In the genomic region with DNA sequence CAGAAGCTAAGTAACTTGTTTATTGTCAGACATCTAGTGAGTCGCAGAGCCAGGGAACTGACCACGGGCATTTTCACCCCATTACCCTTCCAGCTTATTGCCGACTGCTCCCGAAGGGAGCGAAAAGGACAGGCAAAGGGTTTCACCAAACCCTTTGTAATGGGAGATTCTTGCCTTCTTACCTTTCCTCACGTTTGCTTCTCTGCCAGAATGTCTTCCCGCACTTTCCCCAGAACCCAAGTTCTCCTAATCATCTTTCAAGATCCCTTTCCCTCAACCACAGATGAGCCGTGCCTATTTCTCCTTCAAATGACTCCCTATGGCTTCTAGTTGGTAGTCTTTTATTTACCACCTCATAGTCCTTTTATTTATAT, we compare ENCODE assay signal across 7 cellular contexts. TPM values are rescaled to one million over a fixed set of nuclear protein-coding genes. Genes with fewer than 3 reads are reported as not detected.
A peak's percentile ranks its signal among the peaks of the same experiment; 100 is the strongest.
DNase-seq lines count a peak whose midpoint lies in the region; ATAC-seq and TF ChIP-seq lines count a peak whose summit lies in the region.

No MANE protein-coding gene starts in this region.

- peak overlapping the region; percentile 68 for H3K27ac ChIP-seq in HEK293 (ENCODE audit: extremely low read depth, low read depth, low read length)
- peak overlapping the region; percentile 87 for H3K27ac ChIP-seq in rectal smooth muscle tissue (ENCODE audit: low read depth, low read length)

- 0 out of 3 replicates have a peak, but pooled peaks have one; percentile 2 for ATAC-seq in SK-N-SH treated with all-trans-retinoic acid at 6 μM for 48 hours

- no peaks in the 10 kb centered on the region for H3K4me1 ChIP-seq in HEK293 (ENCODE audit: control insufficient read depth, insufficient read depth, low read length)
- H3K4me1 ChIP-seq in rectal smooth muscle tissue (ENCODE audit: control insufficient read depth, insufficient read depth, low read length): peaks cover 19% of the 10 kb centered on the region

- DNase-seq in fibroblast of the aortic adventitia (ENCODE audit: low read depth) (peak; percentile 11), GF-D8 (lab: John Stamatoyannopoulos, UW) (no peak), CD1c-positive myeloid dendritic cell (ENCODE audit: extremely low spot score) (no peak), NCI-H2171 treated with DMSO at 0.1 percent for 48 hours (lab: John Stamatoyannopoulos, UW) (no peak)

- peak overlapping the region; percentile 87 for H3K4me3 ChIP-seq in HEK293 (ENCODE audit: low read depth, low read length)
- H3K4me3 ChIP-seq in fibroblast of the aortic adventitia (ENCODE audit: low read depth, low read length): peak overlapping the region; percentile 96
- peak overlapping the region; percentile 78 for H3K4me3 ChIP-seq in rectal smooth muscle tissue (ENCODE audit: low read length)

- H3K36me3 ChIP-seq in HEK293 (ENCODE audit: control insufficient read depth in 2 of 2, insufficient read depth in 1 of 2, low read length in 2 of 2): peaks cover 17 to 44% of the 10 kb centered on the region in 2 experiments
- H3K36me3 ChIP-seq in rectal smooth muscle tissue (ENCODE audit: control insufficient read depth, insufficient read depth, low read length): peaks cover 3% of the 10 kb centered on the region

- TF ChIP-seq CTCF in HEK293 (tag by site-specific recombination; IDR thresholded peaks at IDR 0.05) (no peak), fibroblast of the aortic adventitia (IDR thresholded peaks at IDR 0.05; ENCODE audit: insufficient read depth, low read length) (no peak)

- CTCF ChIA-PET in HEK293 (lab: Yijun Ruan, JAX): no interaction called here

- POLR2A ChIA-PET in HEK293 (lab: Yijun Ruan, JAX): interaction anchor here (0.8 to 1.9 kb wide), 4 partner anchors 9 to 80 kb away, joined by 3 to 14 read pairs (median 4); a partner anchor contains a TSS

- H3K27me3 ChIP-seq in rectal smooth muscle tissue (ENCODE audit: control insufficient read depth, insufficient read depth, low read length): no peaks in the 10 kb centered on the region

- H3K9me3 ChIP-seq in HEK293 (ENCODE audit: control insufficient read depth, insufficient read depth, low read depth, low read length): no peaks in the 10 kb centered on the region

- peak overlapping the region; percentile 72 for H3K9ac ChIP-seq in rectal smooth muscle tissue (ENCODE audit: low read length)

TF ChIP-seq in HEK293, 187 proteins besides CTCF, POLR2A, EP300 and RAD21:
- TF ChIP-seq PRDM1 (tag by site-specific recombination; IDR thresholded peaks at IDR 0.05): peak; percentile 46; the same call in 1 of the 2 replicates
- TF ChIP-seq, protein P1, sequence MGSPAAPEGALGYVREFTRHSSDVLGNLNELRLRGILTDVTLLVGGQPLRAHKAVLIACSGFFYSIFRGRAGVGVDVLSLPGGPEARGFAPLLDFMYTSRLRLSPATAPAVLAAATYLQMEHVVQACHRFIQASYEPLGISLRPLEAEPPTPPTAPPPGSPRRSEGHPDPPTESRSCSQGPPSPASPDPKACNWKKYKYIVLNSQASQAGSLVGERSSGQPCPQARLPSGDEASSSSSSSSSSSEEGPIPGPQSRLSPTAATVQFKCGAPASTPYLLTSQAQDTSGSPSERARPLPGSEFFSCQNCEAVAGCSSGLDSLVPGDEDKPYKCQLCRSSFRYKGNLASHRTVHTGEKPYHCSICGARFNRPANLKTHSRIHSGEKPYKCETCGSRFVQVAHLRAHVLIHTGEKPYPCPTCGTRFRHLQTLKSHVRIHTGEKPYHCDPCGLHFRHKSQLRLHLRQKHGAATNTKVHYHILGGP (tag by site-specific recombination; IDR thresholded peaks at IDR 0.05): no peak

TF ChIP-seq in SK-N-SH treated with all-trans-retinoic acid at 6 μM for 48 hours, 23 proteins besides CTCF, POLR2A, EP300 and RAD21:
- TF ChIP-seq, protein P2, sequence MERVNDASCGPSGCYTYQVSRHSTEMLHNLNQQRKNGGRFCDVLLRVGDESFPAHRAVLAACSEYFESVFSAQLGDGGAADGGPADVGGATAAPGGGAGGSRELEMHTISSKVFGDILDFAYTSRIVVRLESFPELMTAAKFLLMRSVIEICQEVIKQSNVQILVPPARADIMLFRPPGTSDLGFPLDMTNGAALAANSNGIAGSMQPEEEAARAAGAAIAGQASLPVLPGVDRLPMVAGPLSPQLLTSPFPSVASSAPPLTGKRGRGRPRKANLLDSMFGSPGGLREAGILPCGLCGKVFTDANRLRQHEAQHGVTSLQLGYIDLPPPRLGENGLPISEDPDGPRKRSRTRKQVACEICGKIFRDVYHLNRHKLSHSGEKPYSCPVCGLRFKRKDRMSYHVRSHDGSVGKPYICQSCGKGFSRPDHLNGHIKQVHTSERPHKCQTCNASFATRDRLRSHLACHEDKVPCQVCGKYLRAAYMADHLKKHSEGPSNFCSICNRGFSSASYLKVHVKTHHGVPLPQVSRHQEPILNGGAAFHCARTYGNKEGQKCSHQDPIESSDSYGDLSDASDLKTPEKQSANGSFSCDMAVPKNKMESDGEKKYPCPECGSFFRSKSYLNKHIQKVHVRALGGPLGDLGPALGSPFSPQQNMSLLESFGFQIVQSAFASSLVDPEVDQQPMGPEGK (CRISPR knock-in tag; IDR thresholded peaks at IDR 0.05; ENCODE audit: borderline replicate concordance): no peak
- TF ChIP-seq, protein P3, sequence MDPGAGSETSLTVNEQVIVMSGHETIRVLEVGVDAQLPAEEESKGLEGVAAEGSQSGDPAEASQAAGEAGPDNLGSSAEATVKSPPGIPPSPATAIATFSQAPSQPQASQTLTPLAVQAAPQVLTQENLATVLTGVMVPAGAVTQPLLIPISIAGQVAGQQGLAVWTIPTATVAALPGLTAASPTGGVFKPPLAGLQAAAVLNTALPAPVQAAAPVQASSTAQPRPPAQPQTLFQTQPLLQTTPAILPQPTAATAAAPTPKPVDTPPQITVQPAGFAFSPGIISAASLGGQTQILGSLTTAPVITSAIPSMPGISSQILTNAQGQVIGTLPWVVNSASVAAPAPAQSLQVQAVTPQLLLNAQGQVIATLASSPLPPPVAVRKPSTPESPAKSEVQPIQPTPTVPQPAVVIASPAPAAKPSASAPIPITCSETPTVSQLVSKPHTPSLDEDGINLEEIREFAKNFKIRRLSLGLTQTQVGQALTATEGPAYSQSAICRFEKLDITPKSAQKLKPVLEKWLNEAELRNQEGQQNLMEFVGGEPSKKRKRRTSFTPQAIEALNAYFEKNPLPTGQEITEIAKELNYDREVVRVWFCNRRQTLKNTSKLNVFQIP (CRISPR knock-in tag; IDR thresholded peaks at IDR 0.05; ENCODE audit: borderline replicate concordance, low read depth): no peak
- TF ChIP-seq TOX (CRISPR knock-in tag; IDR thresholded peaks at IDR 0.05; ENCODE audit: borderline replicate concordance): no peak
- no peak for TF ChIP-seq SNAI2 (CRISPR knock-in tag; IDR thresholded peaks at IDR 0.05)
- no peak for TF ChIP-seq GLIS3 (CRISPR knock-in tag; IDR thresholded peaks at IDR 0.05)
- TF ChIP-seq, protein P4, sequence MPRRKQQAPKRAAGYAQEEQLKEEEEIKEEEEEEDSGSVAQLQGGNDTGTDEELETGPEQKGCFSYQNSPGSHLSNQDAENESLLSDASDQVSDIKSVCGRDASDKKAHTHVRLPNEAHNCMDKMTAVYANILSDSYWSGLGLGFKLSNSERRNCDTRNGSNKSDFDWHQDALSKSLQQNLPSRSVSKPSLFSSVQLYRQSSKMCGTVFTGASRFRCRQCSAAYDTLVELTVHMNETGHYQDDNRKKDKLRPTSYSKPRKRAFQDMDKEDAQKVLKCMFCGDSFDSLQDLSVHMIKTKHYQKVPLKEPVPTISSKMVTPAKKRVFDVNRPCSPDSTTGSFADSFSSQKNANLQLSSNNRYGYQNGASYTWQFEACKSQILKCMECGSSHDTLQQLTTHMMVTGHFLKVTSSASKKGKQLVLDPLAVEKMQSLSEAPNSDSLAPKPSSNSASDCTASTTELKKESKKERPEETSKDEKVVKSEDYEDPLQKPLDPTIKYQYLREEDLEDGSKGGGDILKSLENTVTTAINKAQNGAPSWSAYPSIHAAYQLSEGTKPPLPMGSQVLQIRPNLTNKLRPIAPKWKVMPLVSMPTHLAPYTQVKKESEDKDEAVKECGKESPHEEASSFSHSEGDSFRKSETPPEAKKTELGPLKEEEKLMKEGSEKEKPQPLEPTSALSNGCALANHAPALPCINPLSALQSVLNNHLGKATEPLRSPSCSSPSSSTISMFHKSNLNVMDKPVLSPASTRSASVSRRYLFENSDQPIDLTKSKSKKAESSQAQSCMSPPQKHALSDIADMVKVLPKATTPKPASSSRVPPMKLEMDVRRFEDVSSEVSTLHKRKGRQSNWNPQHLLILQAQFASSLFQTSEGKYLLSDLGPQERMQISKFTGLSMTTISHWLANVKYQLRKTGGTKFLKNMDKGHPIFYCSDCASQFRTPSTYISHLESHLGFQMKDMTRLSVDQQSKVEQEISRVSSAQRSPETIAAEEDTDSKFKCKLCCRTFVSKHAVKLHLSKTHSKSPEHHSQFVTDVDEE (CRISPR knock-in tag; IDR thresholded peaks at IDR 0.05): no peak
- TF ChIP-seq ZNF8 (CRISPR knock-in tag; IDR thresholded peaks at IDR 0.05): no peak
- no peak for TF ChIP-seq RARB (CRISPR knock-in tag; IDR thresholded peaks at IDR 0.05)
- no peak for TF ChIP-seq ARNTL (CRISPR knock-in tag; IDR thresholded peaks at IDR 0.05; ENCODE audit: borderline replicate concordance, low read depth)
- TF ChIP-seq ZFP3 (CRISPR knock-in tag; IDR thresholded peaks at IDR 0.05): no peak
- TF ChIP-seq, protein P5, sequence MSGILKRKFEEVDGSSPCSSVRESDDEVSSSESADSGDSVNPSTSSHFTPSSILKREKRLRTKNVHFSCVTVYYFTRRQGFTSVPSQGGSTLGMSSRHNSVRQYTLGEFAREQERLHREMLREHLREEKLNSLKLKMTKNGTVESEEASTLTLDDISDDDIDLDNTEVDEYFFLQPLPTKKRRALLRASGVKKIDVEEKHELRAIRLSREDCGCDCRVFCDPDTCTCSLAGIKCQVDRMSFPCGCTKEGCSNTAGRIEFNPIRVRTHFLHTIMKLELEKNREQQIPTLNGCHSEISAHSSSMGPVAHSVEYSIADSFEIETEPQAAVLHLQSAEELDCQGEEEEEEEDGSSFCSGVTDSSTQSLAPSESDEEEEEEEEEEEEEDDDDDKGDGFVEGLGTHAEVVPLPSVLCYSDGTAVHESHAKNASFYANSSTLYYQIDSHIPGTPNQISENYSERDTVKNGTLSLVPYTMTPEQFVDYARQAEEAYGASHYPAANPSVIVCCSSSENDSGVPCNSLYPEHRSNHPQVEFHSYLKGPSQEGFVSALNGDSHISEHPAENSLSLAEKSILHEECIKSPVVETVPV (CRISPR knock-in tag; IDR thresholded peaks at IDR 0.05): no peak
- no peak for TF ChIP-seq ISL1 (CRISPR knock-in tag; IDR thresholded peaks at IDR 0.05)
- no peak for TF ChIP-seq PPARA (CRISPR knock-in tag; IDR thresholded peaks at IDR 0.05; ENCODE audit: borderline replicate concordance)
- no peak for TF ChIP-seq CSDC2 (CRISPR knock-in tag; IDR thresholded peaks at IDR 0.05)
- TF ChIP-seq ZC3H10 (CRISPR knock-in tag; IDR thresholded peaks at IDR 0.05): no peak

RNA-seq across cellular contexts. Expression of a gene that starts 0.5 kb away (rescaled TPM):
- 119 and 202 TPM in 2 replicates for total RNA-seq in fibroblast of the aortic adventitia (ENCODE audit: low replicate concordance)

RNA-seq across cellular contexts. Expression of a gene that starts 30.8 kb away (rescaled TPM):
- total RNA-seq in fibroblast of the aortic adventitia (ENCODE audit: low replicate concordance): 13.6 and 62.3 TPM in 2 replicates

RNA-seq across cellular contexts. Expression of a gene that starts 31.5 kb away (rescaled TPM):
- total RNA-seq in fibroblast of the aortic adventitia (ENCODE audit: low replicate concordance): 13.7 and 18.4 TPM in 2 replicates

RNA-seq across cellular contexts. Expression of a gene that starts 38.7 kb away (rescaled TPM):
- 0.09 TPM in 1 of 2 replicates, not detected in the other for total RNA-seq in fibroblast of the aortic adventitia (ENCODE audit: low replicate concordance)
